In genomic region chr13:50679321-50679720, GRCh38 we compare ENCODE assay signal across 21 cellular contexts.
A peak's percentile ranks its signal among the peaks of the same experiment; 100 is the strongest.
DNase-seq lines count a peak whose midpoint lies in the region; ATAC-seq and TF ChIP-seq lines count a peak whose summit lies in the region.
"Had no signal": no experiment of that assay in that cellular context is flagged by ENCODE, and none has a peak within 500 bp of the region (broad histone marks: within the 10 kb centered on the region; RNA-seq: fewer than 3 reads in every experiment).

No MANE protein-coding gene starts in this region.

- intact Hi-C loops in HCT116 (cut with micrococcal nuclease) (no loop called here), sigmoid colon (cut with DNase I) (no loop called here)

- BruUV-seq in HCT116 (replicated peaks; lab: Mats Ljungman, UMichigan): no TSS peak

- H3K4me1 Mint-ChIP-seq in activated T-cell treated with anti-CD3 and anti-CD28 coated beads, Interleukin-2, amount 50 U/mL, for 72 hours (ENCODE audit: low read depth): peaks cover 2% of the 10 kb centered on the region
- peaks cover 13% of the 10 kb centered on the region for H3K4me1 Mint-ChIP-seq in activated T-cell treated with anti-CD3 and anti-CD28 coated beads, Interleukin-2, amount 50 U/mL, for 4 hours (ENCODE audit: low read depth)

- H3K27me3 ChIP-seq in HCT116 (ENCODE audit: insufficient read depth, low read length) (no peaks in the 10 kb centered on the region), sigmoid colon (no peaks in the 10 kb centered on the region)

- ATAC-seq in HCT116: no peak
- ATAC-seq in activated T-cell treated with anti-CD3 and anti-CD28 coated beads, Interleukin-2, amount 50 U/mL, for 72 hours (replicated peaks in 1 of 2): no peak
- no peak for ATAC-seq in activated T-cell treated with anti-CD3 and anti-CD28 coated beads, Interleukin-2, amount 50 U/mL, for 4 hours
- ATAC-seq: Right ventricle myocardium inferior; stimulated activated naive CD8-positive, alpha-beta T cell treated with anti-CD3 and anti-CD28 coated beads, Interleukin-15, Interleukin-2, amounts not matched to agents 100 U/mL and 50 U/mL, for 24 hours had no signal

- no peaks in the 10 kb centered on the region for H4K20me1 ChIP-seq in HCT116 (ENCODE audit: insufficient read depth)

- H3K27ac ChIP-seq in HCT116 (ENCODE audit: low read depth, low read length) (no peak overlapping the region), sigmoid colon (peak overlapping the region in 1 of 4 donors; percentile 2)
- H3K27ac ChIP-seq: VCaP had no signal

- H3K9me3 ChIP-seq in HCT116 (ENCODE audit: control insufficient read depth in 1 of 2, insufficient read depth in 1 of 2, low read depth in 1 of 2, low read length in 2 of 2) (no peaks in the 10 kb centered on the region), sigmoid colon (no peaks in the 10 kb centered on the region)

- H3K36me3 Mint-ChIP-seq in activated T-cell treated with anti-CD3 and anti-CD28 coated beads, Interleukin-2, amount 50 U/mL, for 72 hours (ENCODE audit: insufficient read depth in 2 of 2): no peaks in the 10 kb centered on the region
- no peaks in the 10 kb centered on the region for H3K36me3 Mint-ChIP-seq in activated T-cell treated with anti-CD3 and anti-CD28 coated beads, Interleukin-2, amount 50 U/mL, for 4 hours (ENCODE audit: insufficient read depth)
- H3K36me3 Mint-ChIP-seq: activated CD4-positive, alpha-beta memory T cell treated with anti-CD3 and anti-CD28 coated beads for 36 hours; activated naive CD8-positive, alpha-beta T cell had no signal

- H3K9ac ChIP-seq in HCT116 (ENCODE audit: low read length): no peak overlapping the region

- H3K4me2 ChIP-seq in HCT116 (ENCODE audit: low read length): no peak overlapping the region

- H3K9me2 ChIP-seq in HCT116 (ENCODE audit: insufficient read depth): no peaks in the 10 kb centered on the region

- no peak overlapping the region for H3K4me3 Mint-ChIP-seq in activated T-cell treated with anti-CD3 and anti-CD28 coated beads, Interleukin-2, amount 50 U/mL, for 72 hours
- H3K4me3 Mint-ChIP-seq in activated T-cell treated with anti-CD3 and anti-CD28 coated beads, Interleukin-2, amount 50 U/mL, for 4 hours: no peak overlapping the region
- H3K4me3 Mint-ChIP-seq: activated CD4-positive, alpha-beta memory T cell treated with anti-CD3 and anti-CD28 coated beads for 36 hours; activated naive CD8-positive, alpha-beta T cell; T-helper 1 cell treated with Interleukin-12 subunit alpha and Interleukin-12 subunit beta and Interleukin-4 antibody, amounts not matched to agents 30 μg/mL and 1 μg/mL, for 36 hours; type B pancreatic cell had no signal

- TF ChIP-seq POLR2A in HCT116 (IDR thresholded peaks at IDR 0.05; ENCODE audit: borderline replicate concordance, extremely low read depth, insufficient read depth, insufficient read length): no peak
- TF ChIP-seq POLR2A in sigmoid colon (IDR thresholded peaks at IDR 0.05): no peak

- H3K4me3 ChIP-seq in HCT116 (replicated peaks in 1 of 2; ENCODE audit: low read depth in 1 of 2, low read length in 2 of 2) (no peak overlapping the region), astrocyte of the spinal cord (ENCODE audit: low read depth, low read length) (no peak overlapping the region), sigmoid colon (no peak overlapping the region)

- TF ChIP-seq RAD21 in HCT116 (IDR thresholded peaks at IDR 0.05; ENCODE audit: low read depth): no peak

- no peak for TF ChIP-seq EP300 in sigmoid colon (IDR thresholded peaks at IDR 0.05)

- TF ChIP-seq CTCF in HCT116 (IDR thresholded peaks at IDR 0.05 in 2 of 3, conservative IDR thresholded peaks at IDR 0.05 in 1 of 3; ENCODE audit: borderline replicate concordance in 1 of 3, insufficient read depth in 1 of 3, low read depth in 2 of 3, low read length in 2 of 3): no peak
- no peak for TF ChIP-seq CTCF in astrocyte of the spinal cord (IDR thresholded peaks at IDR 0.05; ENCODE audit: low read depth, low read length)
- no peak for TF ChIP-seq CTCF in sigmoid colon (IDR thresholded peaks at IDR 0.05)

- no peaks in the 10 kb centered on the region for H3K36me3 ChIP-seq in HCT116 (ENCODE audit: control insufficient read depth in 1 of 2, insufficient read depth in 2 of 2, low read length in 2 of 2)
- no peaks in the 10 kb centered on the region for H3K36me3 ChIP-seq in sigmoid colon

- DNase-seq in A172 (ENCODE audit: low spot score) (peak; percentile 43), HCT116 (ENCODE audit: low read depth, low spot score) (no peak), astrocyte of the spinal cord (ENCODE audit: low read depth, low spot score) (peak; percentile 49), iris pigment epithelial cell (ENCODE audit: low read depth) (peak; percentile 71), sigmoid colon (no peak), H4 (ENCODE audit: low spot score) (no peak)
- DNase-seq in activated T-cell treated with anti-CD3 and anti-CD28 coated beads, Interleukin-2, amount 50 U/mL, for 72 hours: no peak
- DNase-seq in activated T-cell treated with anti-CD3 and anti-CD28 coated beads, Interleukin-2, amount 50 U/mL, for 4 hours: no peak
- DNase-seq: activated CD4-positive, alpha-beta memory T cell treated with anti-CD3 and anti-CD28 coated beads for 36 hours; activated T-cell treated with anti-CD3 and anti-CD28 coated beads, Interleukin-2, amount 50 U/mL, for 48 hours; DMS53; hippocampal formation; midbrain; NCI-H2029; NCI-H510A treated with DMSO at 0.1 percent for 48 hours; stimulated activated naive CD8-positive, alpha-beta T cell treated with anti-CD3 and anti-CD28 coated beads, Interleukin-15, Interleukin-2, amounts not matched to agents 100 U/mL and 50 U/mL, for 24 hours had no signal

- RAD21 ChIA-PET in HCT116 (lab: Charles Lee; ENCODE audit: low non-redundant PET in 1 of 2, low total read pairs in 2 of 2, uncharacterized antibody in 2 of 2, unreplicated experiment in 2 of 2): no interaction called here

- H3K27me3 Mint-ChIP-seq in activated T-cell treated with anti-CD3 and anti-CD28 coated beads, Interleukin-2, amount 50 U/mL, for 72 hours (ENCODE audit: low read depth): peaks cover 3% of the 10 kb centered on the region
- no peaks in the 10 kb centered on the region for H3K27me3 Mint-ChIP-seq in activated T-cell treated with anti-CD3 and anti-CD28 coated beads, Interleukin-2, amount 50 U/mL, for 4 hours (ENCODE audit: low read depth)
- H3K27me3 Mint-ChIP-seq: activated CD4-positive, alpha-beta memory T cell treated with anti-CD3 and anti-CD28 coated beads for 36 hours had no signal

- peaks cover 0 to 25% of the 10 kb centered on the region in 2 experiments; a peak in 1 of 4 replicates for H3K4me1 ChIP-seq in HCT116 (ENCODE audit: control insufficient read depth in 1 of 2, insufficient read depth in 2 of 2, low read length in 2 of 2)
- H3K4me1 ChIP-seq in sigmoid colon: no peaks in the 10 kb centered on the region

- H3K9me3 Mint-ChIP-seq in activated T-cell treated with anti-CD3 and anti-CD28 coated beads, Interleukin-2, amount 50 U/mL, for 72 hours: no peaks in the 10 kb centered on the region
- no peaks in the 10 kb centered on the region for H3K9me3 Mint-ChIP-seq in activated T-cell treated with anti-CD3 and anti-CD28 coated beads, Interleukin-2, amount 50 U/mL, for 4 hours
- H3K9me3 Mint-ChIP-seq: activated CD4-positive, alpha-beta memory T cell treated with anti-CD3 and anti-CD28 coated beads for 36 hours; T-helper 1 cell treated with Interleukin-12 subunit alpha and Interleukin-12 subunit beta and Interleukin-4 antibody, amounts not matched to agents 30 μg/mL and 1 μg/mL, for 36 hours; type B pancreatic cell had no signal

- no peak overlapping the region for H3K27ac Mint-ChIP-seq in activated T-cell treated with anti-CD3 and anti-CD28 coated beads, Interleukin-2, amount 50 U/mL, for 72 hours
- H3K27ac Mint-ChIP-seq: activated CD4-positive, alpha-beta memory T cell treated with anti-CD3 and anti-CD28 coated beads for 36 hours; activated naive CD8-positive, alpha-beta T cell; T-helper 1 cell treated with Interleukin-12 subunit alpha and Interleukin-12 subunit beta and Interleukin-4 antibody, amounts not matched to agents 30 μg/mL and 1 μg/mL, for 36 hours; type B pancreatic cell had no signal

- in situ Hi-C loops in astrocyte of the spinal cord (cut with HindIII; ENCODE audit: low sequenced_read_pairs): no loop called here

- H3K79me2 ChIP-seq in HCT116 (ENCODE audit: insufficient read depth, low read length): no peaks in the 10 kb centered on the region

- CTCF ChIA-PET in HCT116 (lab: Charles Lee): no interaction called here

- no peak overlapping the region for H2AFZ ChIP-seq in HCT116 (ENCODE audit: low read depth, low read length, poor library complexity, severe bottlenecking)

- POLR2A ChIA-PET in HCT116 (lab: Charles Lee): no interaction called here

TF ChIP-seq in HCT116, 20 proteins besides CTCF, POLR2A, EP300 and RAD21:
- TF ChIP-seq ATF3 (IDR thresholded peaks at IDR 0.05) (no peak), CEBPB (IDR thresholded peaks at IDR 0.05; ENCODE audit: low read depth) (0 out of 2 replicates have a peak, but pooled peaks have one; percentile 24), ZFX (IDR thresholded peaks at IDR 0.05) (no peak)

Comparison
In these comparisons a context has a peak if more than half of its experiments do, and no peak if none do; other contexts are left out.
1. DNase-seq: peak in A172 (single experiment), astrocyte of the spinal cord (single experiment) and iris pigment epithelial cell (single experiment); none in HCT116 (single experiment), sigmoid colon (single experiment), activated T-cell treated with anti-CD3 and anti-CD28 coated beads, Interleukin-2, amount 50 U/mL, for 72 hours (0 of 2), H4 (single experiment) and activated T-cell treated with anti-CD3 and anti-CD28 coated beads, Interleukin-2, amount 50 U/mL, for 4 hours (single experiment).